Comparison of ENCODE assay signal across 10 cellular contexts in the genomic region with DNA sequence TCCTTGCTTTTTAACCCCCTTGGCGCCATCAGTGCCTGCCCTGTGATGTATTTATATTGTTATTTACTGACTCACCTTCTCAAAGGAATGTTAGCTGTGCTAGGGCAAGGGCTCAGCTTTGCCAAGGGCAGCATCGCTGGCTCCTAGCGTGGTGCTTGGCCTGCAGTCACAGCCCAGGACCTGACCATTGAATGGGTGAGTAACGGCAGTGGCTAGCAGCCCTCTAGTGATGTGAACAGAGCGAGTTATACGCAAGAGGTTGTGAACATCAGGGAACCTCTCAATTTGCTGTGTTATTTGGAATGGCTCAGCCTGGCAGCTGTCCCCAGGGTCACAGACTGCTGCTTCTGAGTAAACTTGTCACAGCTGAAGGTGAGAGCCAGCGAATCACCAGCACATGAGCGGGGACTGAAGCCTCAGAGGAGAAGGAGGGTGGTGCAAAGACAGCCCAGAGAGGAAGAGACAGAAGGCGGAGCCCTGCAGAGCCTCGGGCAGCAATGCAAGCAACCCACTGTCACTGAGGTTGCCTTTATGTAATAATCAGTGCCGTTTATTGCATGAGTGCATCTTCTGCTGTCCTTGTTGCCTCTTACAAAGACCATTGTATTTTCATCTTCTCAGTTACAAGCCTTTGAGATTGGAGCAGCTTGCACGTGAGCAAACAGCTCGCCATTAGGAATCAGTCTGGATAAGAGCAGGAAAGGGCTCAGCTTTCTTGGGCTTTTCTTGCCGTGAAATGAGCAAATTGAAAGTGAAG.
DNase-seq lines count a peak whose midpoint lies in the region; ATAC-seq and TF ChIP-seq lines count a peak whose summit lies in the region.
"Had no signal": no experiment of that assay in that cellular context is flagged by ENCODE, and none has a peak within 500 bp of the region (broad histone marks: within the 10 kb centered on the region; RNA-seq: fewer than 3 reads in every experiment).

No MANE protein-coding gene starts in this region.

- no peaks in the 10 kb centered on the region for H3K36me3 ChIP-seq in left ventricle myocardium inferior
- no peaks in the 10 kb centered on the region for H3K36me3 ChIP-seq in thoracic aorta
- H3K36me3 ChIP-seq: WERI-Rb-1 had no signal

- H3K27ac ChIP-seq in left ventricle myocardium inferior (replicated peaks) = peak overlapping the region; percentile 66
- H3K27ac ChIP-seq in thoracic aorta = peak overlapping the region; percentile 70 to 71
- H3K27ac ChIP-seq: HL-60, WERI-Rb-1 had no signal

- TF ChIP-seq CTCF in left ventricle myocardium inferior (IDR thresholded peaks at IDR 0.05; ENCODE audit: borderline replicate concordance) (no peak), thoracic aorta (IDR thresholded peaks at IDR 0.05) (no peak)

- H3K4me1 ChIP-seq in left ventricle myocardium inferior (peaks cover 79% of the 10 kb centered on the region), thoracic aorta (ENCODE audit: control insufficient read depth in 1 of 2, low read depth in 2 of 2) (peaks cover 16 to 67% of the 10 kb centered on the region in 2 donors)

- no peak overlapping the region for H3K4me3 Mint-ChIP-seq in activated CD4-positive, alpha-beta memory T cell treated with anti-CD3 and anti-CD28 coated beads, Interleukin-2, amount 10 ng/mL, durations not matched to agents 7 days and 5 days

- intact Hi-C loops in left ventricle myocardium inferior (cut with micrococcal nuclease) (no loop called here), posterior cingulate gyrus (cut with DNase I) (no loop called here)

- POLR2A ChIA-PET in activated CD4-positive, alpha-beta memory T cell treated with anti-CD3 and anti-CD28 coated beads, Interleukin-2, amount 10 ng/mL, durations not matched to agents 7 days and 5 days (lab: Charles Lee) = no interaction called here

- DNase-seq in activated T-cell treated with anti-CD3 and anti-CD28 coated beads for 24 hours (ENCODE audit: low read depth) = peak; percentile 16
- no peak for DNase-seq in activated T-cell treated with anti-CD3 and anti-CD28 coated beads, Interleukin-2, amount 50 U/mL, for 1 hour
- DNase-seq in activated CD4-positive, alpha-beta memory T cell treated with anti-CD3 and anti-CD28 coated beads, Interleukin-2, amount 10 ng/mL, durations not matched to agents 7 days and 5 days = peak; percentile 27
- no peak for DNase-seq in left ventricle myocardium inferior
- DNase-seq in thoracic aorta (ENCODE audit: low spot score) = peak; percentile 15
- DNase-seq in NCI-H1105 treated with DMSO at 0.1 percent for 48 hours (lab: John Stamatoyannopoulos, UW) = no peak
- DNase-seq in posterior cingulate gyrus = no peak
- DNase-seq: WERI-Rb-1 had no signal

- H3K4me1 Mint-ChIP-seq in activated CD4-positive, alpha-beta memory T cell treated with anti-CD3 and anti-CD28 coated beads, Interleukin-2, amount 10 ng/mL, durations not matched to agents 7 days and 5 days = peaks cover 48% of the 10 kb centered on the region

- peak overlapping the region; percentile 3 for H3K27ac Mint-ChIP-seq in activated CD4-positive, alpha-beta memory T cell treated with anti-CD3 and anti-CD28 coated beads, Interleukin-2, amount 10 ng/mL, durations not matched to agents 7 days and 5 days

- H3K4me3 ChIP-seq in left ventricle myocardium inferior (peak overlapping the region; percentile 34), thoracic aorta (peak overlapping the region; percentile 56)

- no peaks in the 10 kb centered on the region for H3K27me3 Mint-ChIP-seq in activated CD4-positive, alpha-beta memory T cell treated with anti-CD3 and anti-CD28 coated beads, Interleukin-2, amount 10 ng/mL, durations not matched to agents 7 days and 5 days

- H3K9me3 ChIP-seq in left ventricle myocardium inferior (replicated peaks) (no peaks in the 10 kb centered on the region), thoracic aorta (no peaks in the 10 kb centered on the region)

- CTCF ChIA-PET in activated CD4-positive, alpha-beta memory T cell treated with anti-CD3 and anti-CD28 coated beads, Interleukin-2, amount 10 ng/mL, durations not matched to agents 7 days and 5 days (lab: Charles Lee) = no interaction called here

- H3K36me3 Mint-ChIP-seq in activated CD4-positive, alpha-beta memory T cell treated with anti-CD3 and anti-CD28 coated beads, Interleukin-2, amount 10 ng/mL, durations not matched to agents 7 days and 5 days (ENCODE audit: low read depth) = no peaks in the 10 kb centered on the region

- ATAC-seq in thoracic aorta (ENCODE audit: insufficient number of reproducible peaks, low FRiP score, low read depth) (peak; percentile 44), HG03521 (IDR thresholded peaks at IDR 0.05; ENCODE audit: unreplicated experiment) (no peak)

- H3K27me3 ChIP-seq in left ventricle myocardium inferior (ENCODE audit: low read depth) (no peaks in the 10 kb centered on the region), thoracic aorta (replicated peaks; ENCODE audit: insufficient read depth) (no peaks in the 10 kb centered on the region)

- no peaks in the 10 kb centered on the region for H3K9me3 Mint-ChIP-seq in activated CD4-positive, alpha-beta memory T cell treated with anti-CD3 and anti-CD28 coated beads, Interleukin-2, amount 10 ng/mL, durations not matched to agents 7 days and 5 days

Comparison
In these comparisons a context has a peak if more than half of its experiments do, and no peak if none do; other contexts are left out.
1. DNase-seq: peak in activated T-cell treated with anti-CD3 and anti-CD28 coated beads for 24 hours (single experiment), activated CD4-positive, alpha-beta memory T cell treated with anti-CD3 and anti-CD28 coated beads, Interleukin-2, amount 10 ng/mL, durations not matched to agents 7 days and 5 days (single experiment) and thoracic aorta (single experiment); none in activated T-cell treated with anti-CD3 and anti-CD28 coated beads, Interleukin-2, amount 50 U/mL, for 1 hour (single experiment), left ventricle myocardium inferior (single experiment), NCI-H1105 treated with DMSO at 0.1 percent for 48 hours (single experiment) and posterior cingulate gyrus (0 of 10).